ENCODE assay signal across 27 cellular contexts in genomic region chr15:28265334-28266019, GRCh38.
"Had no signal": no experiment of that assay in that cellular context is flagged by ENCODE, and none has a peak within 500 bp of the region (broad histone marks: within the 10 kb centered on the region; RNA-seq: fewer than 3 reads in every experiment).

No MANE protein-coding gene starts in this region.

- H3K27ac Mint-ChIP-seq: activated naive CD4-positive, alpha-beta T cell treated with anti-CD3 and anti-CD28 coated beads for 36 hours; activated naive CD8-positive, alpha-beta T cell treated with anti-CD3 and anti-CD28 coated beads for 36 hours; T-cell had no signal

- DNase-seq: activated CD4-positive, alpha-beta T cell treated with anti-CD3 and anti-CD28 coated beads for 4 hours; activated CD4-positive, alpha-beta T cell treated with anti-CD3 and anti-CD28 coated beads, Interleukin-2, amount 50 U/mL, for 4 hours; activated effector memory CD4-positive, alpha-beta T cell treated with anti-CD3 and anti-CD28 coated beads, Interleukin-2, amount 50 U/mL, for 16 hours; activated naive CD4-positive, alpha-beta T cell treated with anti-CD3 and anti-CD28 coated beads for 36 hours; activated naive CD8-positive, alpha-beta T cell treated with anti-CD3 and anti-CD28 coated beads for 36 hours; adrenal gland; aorta; body of pancreas; dermis blood vessel endothelial cell; effector CD4-positive, alpha-beta T cell; glutamatergic neuron; islet precursor cell; left ventricle myocardium inferior; occipital lobe; psoas muscle; stimulated activated naive CD8-positive, alpha-beta T cell treated with anti-CD3 and anti-CD28 coated beads, Interleukin-15, Interleukin-2, amounts not matched to agents 100 U/mL and 50 U/mL, for 24 hours; T-cell; trophoblast cell had no signal

- H3K27me3 ChIP-seq: adrenal gland, body of pancreas, right atrium auricular region had no signal

- H3K4me3 Mint-ChIP-seq: activated naive CD4-positive, alpha-beta T cell treated with anti-CD3 and anti-CD28 coated beads for 36 hours; activated naive CD8-positive, alpha-beta T cell treated with anti-CD3 and anti-CD28 coated beads for 36 hours; naive thymus-derived CD4-positive, alpha-beta T cell; neural crest cell; T-cell had no signal

- FAIRE-seq: colon, frontal cortex, urothelium cell line had no signal

- H2AFZ ChIP-seq: parathyroid adenoma had no signal

- H3K9ac ChIP-seq: parathyroid adenoma had no signal

- H3K27ac ChIP-seq: adrenal gland, body of pancreas, epithelial cell of prostate, left ventricle myocardium inferior, parathyroid adenoma, psoas muscle, right atrium auricular region, thoracic aorta had no signal

- ATAC-seq: body of pancreas; naive thymus-derived CD4-positive, alpha-beta T cell; psoas muscle; stimulated activated naive CD8-positive, alpha-beta T cell treated with anti-CD3 and anti-CD28 coated beads, Interleukin-15, Interleukin-2, amounts not matched to agents 100 U/mL and 50 U/mL, for 24 hours; T-cell had no signal

- H3K27me3 Mint-ChIP-seq: activated naive CD8-positive, alpha-beta T cell treated with anti-CD3 and anti-CD28 coated beads for 36 hours; naive thymus-derived CD4-positive, alpha-beta T cell; T-cell had no signal

- H3K4me1 ChIP-seq: adrenal gland, body of pancreas, parathyroid adenoma had no signal

- H3K9me3 Mint-ChIP-seq: activated naive CD4-positive, alpha-beta T cell treated with anti-CD3 and anti-CD28 coated beads for 36 hours; activated naive CD8-positive, alpha-beta T cell treated with anti-CD3 and anti-CD28 coated beads for 36 hours; naive thymus-derived CD4-positive, alpha-beta T cell; neural crest cell; T-cell had no signal

- H3K4me3 ChIP-seq: adrenal gland, body of pancreas, left ventricle myocardium inferior, psoas muscle, right atrium auricular region, thoracic aorta had no signal

- H3K9me3 ChIP-seq: adrenal gland, body of pancreas, left ventricle myocardium inferior, psoas muscle, right atrium auricular region, thoracic aorta had no signal
